Comparison of ENCODE assay signal across 24 cellular contexts in the genomic region with DNA sequence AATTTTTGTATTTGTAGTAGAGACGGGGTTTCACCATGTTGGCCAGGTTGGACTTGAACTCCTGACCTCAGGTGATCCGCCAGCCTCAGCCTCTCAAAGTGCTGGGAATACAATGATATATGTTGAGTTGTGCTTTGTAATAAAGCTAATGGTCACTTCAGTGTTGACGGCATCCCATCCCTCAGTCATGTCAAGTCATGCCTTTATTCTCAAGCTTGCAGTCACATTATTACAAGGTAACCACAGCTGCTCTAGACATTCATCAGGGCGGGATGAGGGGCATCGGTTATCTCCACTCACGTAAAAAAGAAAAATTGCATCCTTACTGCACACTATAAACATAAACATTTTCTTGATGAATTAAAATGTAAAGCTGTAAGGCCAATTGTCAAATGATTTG. TPM values are rescaled to one million over a fixed set of nuclear protein-coding genes. Genes with fewer than 3 reads are reported as not detected.
"Had no signal": no experiment of that assay in that cellular context is flagged by ENCODE, and none has a peak within 500 bp of the region (broad histone marks: within the 10 kb centered on the region; RNA-seq: fewer than 3 reads in every experiment).

No MANE protein-coding gene starts in this region.

- H3K36me3 Mint-ChIP-seq: activated naive CD4-positive, alpha-beta T cell treated with anti-CD3 and anti-CD28 coated beads, Interleukin-2, amount 50 U/mL, for 24 hours; WTC11 had no signal

- ATAC-seq: activated CD8-positive, alpha-beta T cell treated with anti-CD3 and anti-CD28 coated beads, Interleukin-2, amount 10 ng/mL, durations not matched to agents 7 days and 5 days; K562; T-helper 17 cell; WTC11 had no signal

- H3K4me3 Mint-ChIP-seq: activated CD8-positive, alpha-beta T cell treated with anti-CD3 and anti-CD28 coated beads, Interleukin-2, amount 10 ng/mL, durations not matched to agents 7 days and 5 days; activated naive CD4-positive, alpha-beta T cell treated with anti-CD3 and anti-CD28 coated beads, Interleukin-2, amount 50 U/mL, for 24 hours; activated T-cell treated with anti-CD3 and anti-CD28 coated beads, Interleukin-2, amount 50 U/mL, for 24 hours; activated T-helper 1 cell treated with anti-CD3 and anti-CD28 coated beads, Interleukin-12 subunit alpha, Interleukin-12 subunit beta, Interleukin-2, Interleukin-4 antibody, amounts not matched to agents 30 ng/mL and 10 ng/mL and 1 ng/mL, durations not matched to agents 14 hours and 24 hours and 36 hours; T-helper 17 cell; WTC11 had no signal

- H3K4me3 ChIP-seq: K562 had no signal

- H3K27ac Mint-ChIP-seq: activated CD8-positive, alpha-beta T cell treated with anti-CD3 and anti-CD28 coated beads, Interleukin-2, amount 10 ng/mL, durations not matched to agents 7 days and 5 days; activated naive CD4-positive, alpha-beta T cell treated with anti-CD3 and anti-CD28 coated beads, Interleukin-2, amount 50 U/mL, for 24 hours; activated T-cell treated with anti-CD3 and anti-CD28 coated beads, Interleukin-2, amount 50 U/mL, for 24 hours; activated T-helper 1 cell treated with anti-CD3 and anti-CD28 coated beads, Interleukin-12 subunit alpha, Interleukin-12 subunit beta, Interleukin-2, Interleukin-4 antibody, amounts not matched to agents 30 ng/mL and 10 ng/mL and 1 ng/mL, durations not matched to agents 14 hours and 24 hours and 36 hours; T-helper 17 cell; WTC11 had no signal

- H3K4me1 Mint-ChIP-seq: activated naive CD4-positive, alpha-beta T cell treated with anti-CD3 and anti-CD28 coated beads, Interleukin-2, amount 50 U/mL, for 24 hours; T-helper 17 cell had no signal

- FAIRE-seq: K562 had no signal

- H3K9me3 Mint-ChIP-seq: activated T-helper 1 cell treated with anti-CD3 and anti-CD28 coated beads, Interleukin-12 subunit alpha, Interleukin-12 subunit beta, Interleukin-2, Interleukin-4 antibody, amounts not matched to agents 30 ng/mL and 10 ng/mL and 1 ng/mL, durations not matched to agents 14 hours and 24 hours and 36 hours; WTC11 had no signal

- DNase-seq: activated CD4-positive, alpha-beta T cell treated with anti-CD3 and anti-CD28 coated beads for 48 hours; activated CD4-positive, alpha-beta T cell treated with anti-CD3 and anti-CD28 coated beads, Interleukin-2, amount 50 U/mL, for 4 hours; activated CD4-positive, CD25-positive, alpha-beta regulatory T cell treated with anti-CD3 and anti-CD28 coated beads, Interleukin-2, amount 50 U/mL, for 72 hours; activated CD8-positive, alpha-beta T cell treated with anti-CD3 and anti-CD28 coated beads, Interleukin-2, amount 10 ng/mL, durations not matched to agents 7 days and 5 days; activated effector memory CD4-positive, alpha-beta T cell treated with Interleukin-2 at 50 U/mL for 16 hours; activated naive CD4-positive, alpha-beta T cell; activated T-cell treated with anti-CD3 and anti-CD28 coated beads, Interleukin-2, amount 50 U/mL, for 24 hours; caudate nucleus; Karpas-422; NCI-H146; NCI-H187 treated with DMSO at 0.1 percent for 48 hours; NCI-H2081 treated with DMSO at 0.1 percent for 48 hours; NCI-H2227 treated with DMSO at 0.1 percent for 48 hours; NCI-H446 treated with DMSO at 0.1 percent for 48 hours; NK-92 treated with Interleukin-12 subunit alpha and Interleukin-12 subunit beta, amount 100 ng/mL, for 24 hours; OCI-M1; SIG-M5; T-helper 17 cell; T-helper 9 cell had no signal

- H3K27me3 ChIP-seq: brain microvascular endothelial cell had no signal

- H3K36me3 ChIP-seq: brain microvascular endothelial cell had no signal

- H3K27ac ChIP-seq: brain microvascular endothelial cell had no signal

- H3K27me3 Mint-ChIP-seq: activated naive CD4-positive, alpha-beta T cell treated with anti-CD3 and anti-CD28 coated beads, Interleukin-2, amount 50 U/mL, for 24 hours; activated T-cell treated with anti-CD3 and anti-CD28 coated beads, Interleukin-2, amount 50 U/mL, for 24 hours; T-helper 17 cell had no signal

RNA-seq across cellular contexts. Expression of gene FAT1, which starts 12.8 kb away (rescaled TPM):
- total RNA-seq: activated CD8-positive, alpha-beta T cell treated with anti-CD3 and anti-CD28 coated beads, Interleukin-2, amount 10 ng/mL, durations not matched to agents 7 days and 5 days; T-helper 17 cell had no signal
